8 cellular contexts compared by ENCODE assay signal in the genomic region with DNA sequence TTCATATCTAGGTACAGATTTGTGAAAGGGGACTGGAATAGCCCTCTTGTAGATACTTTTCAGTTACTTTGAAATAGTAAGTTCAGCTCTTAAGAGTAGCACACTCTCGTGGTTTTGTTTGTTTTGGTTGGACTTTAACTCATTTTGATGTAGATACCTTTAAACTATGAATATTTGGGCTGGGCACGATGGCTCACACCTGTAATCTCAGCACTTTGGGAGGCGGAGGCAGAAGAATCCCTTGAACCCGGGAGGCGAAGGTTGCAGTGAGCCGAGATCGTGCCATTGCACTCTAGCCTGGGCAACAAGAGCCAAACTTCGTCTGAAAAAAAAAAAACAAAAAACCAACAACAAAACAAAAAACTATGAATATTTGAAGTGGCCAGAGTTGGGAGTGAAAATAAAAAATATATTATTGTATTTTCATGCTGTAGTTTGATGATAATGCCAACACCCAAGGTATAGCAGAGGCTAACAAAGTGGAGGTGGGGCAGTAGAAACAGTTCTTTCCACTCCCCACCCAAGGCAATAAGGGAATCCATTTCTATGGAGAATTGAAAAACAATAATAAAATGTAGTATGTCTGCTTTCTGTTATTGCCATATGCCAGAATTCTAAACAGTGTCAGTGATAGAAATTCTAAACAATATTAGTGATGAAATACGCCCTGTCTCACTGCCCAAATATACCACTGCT. TPM values are rescaled to one million over a fixed set of nuclear protein-coding genes. Genes with fewer than 3 reads are reported as not detected.
DNase-seq lines count a peak whose midpoint lies in the region; ATAC-seq, FAIRE-seq and TF ChIP-seq lines count a peak whose summit lies in the region.

No MANE protein-coding gene starts in this region.

- no peak for TF ChIP-seq RAD21 in SK-N-SH (IDR thresholded peaks at IDR 0.05; ENCODE audit: low read length)

- no peaks in the 10 kb centered on the region for H3K9me2 ChIP-seq in SK-N-SH

- intact Hi-C loops in activated T-helper 1 cell treated with anti-CD3 and anti-CD28 coated beads, Interleukin-12 subunit alpha, Interleukin-12 subunit beta, Interleukin-2, Interleukin-4 antibody, amounts not matched to agents 30 ng/mL and 10 ng/mL and 1 ng/mL, durations not matched to agents 14 hours and 24 hours and 36 hours (cut with micrococcal nuclease), result loop anchor here (5.0 kb wide), 2 partner anchors 279 to 1314 kb away; a partner anchor contains a TSS
- intact Hi-C loops in stomach (cut with DNase I; ENCODE audit: low total_unique reads), result no loop called here
- intact Hi-C loops in adrenal gland (cut with DNase I), result no loop called here

- H3K36me3 Mint-ChIP-seq in activated T-helper 1 cell treated with anti-CD3 and anti-CD28 coated beads, Interleukin-12 subunit alpha, Interleukin-12 subunit beta, Interleukin-2, Interleukin-4 antibody, amounts not matched to agents 30 ng/mL and 10 ng/mL and 1 ng/mL, durations not matched to agents 14 hours and 24 hours and 36 hours (ENCODE audit: low read depth), result peaks cover 21% of the 10 kb centered on the region

- FAIRE-seq in keratinocyte (lab: Jason Lieb, UNC), result no peak

- peak overlapping the region; percentile 98 for H3K9ac ChIP-seq in SK-N-SH
- peak overlapping the region; percentile 95 for H3K9ac ChIP-seq in keratinocyte (ENCODE audit: control insufficient read depth, extremely low read depth, insufficient read depth, low read length)

- H3K36me3 ChIP-seq in SK-N-SH (replicated peaks in 1 of 2; ENCODE audit: control insufficient read depth in 1 of 2, insufficient read depth in 2 of 2, low read length in 1 of 2), result peaks cover 19 to 24% of the 10 kb centered on the region in 2 experiments
- peaks cover 3 to 4% of the 10 kb centered on the region in 2 experiments for H3K36me3 ChIP-seq in keratinocyte (ENCODE audit: control insufficient read depth in 2 of 2, extremely low read depth in 1 of 2, insufficient read depth in 2 of 2, low read length in 2 of 2)
- peaks cover 0 to 8% (median 0%) of the 10 kb centered on the region in 4 donors for H3K36me3 ChIP-seq in stomach
- H3K36me3 ChIP-seq in adrenal gland (replicated peaks in 1 of 2), result no peaks in the 10 kb centered on the region

- H4K20me1 ChIP-seq in SK-N-SH (ENCODE audit: insufficient read depth) (peaks cover 60% of the 10 kb centered on the region), keratinocyte (ENCODE audit: control insufficient read depth, extremely low read depth, insufficient read depth, low read length) (no peaks in the 10 kb centered on the region)

- H3K4me2 ChIP-seq in SK-N-SH, result peak overlapping the region; percentile 81
- H3K4me2 ChIP-seq in keratinocyte (ENCODE audit: control insufficient read depth, extremely low read depth, insufficient read depth, low read depth, low read length), result peak overlapping the region; percentile 92

- POLR2A ChIA-PET in SK-N-SH (lab: Yijun Ruan, JAX) (no interaction called here), RWPE1 (lab: Yijun Ruan, JAX; ENCODE audit: low non-redundant PET) (no interaction called here)

- no peak for TF ChIP-seq EP300 in SK-N-SH (IDR thresholded peaks at IDR 0.05; ENCODE audit: borderline replicate concordance in 1 of 2, low read depth in 1 of 2, low read length in 1 of 2)
- no peak for TF ChIP-seq EP300 in stomach (IDR thresholded peaks at IDR 0.05)

- dilution Hi-C loops in keratinocyte (cut with MboI; ENCODE audit: extremely low pct_ligation_motif_present, low sequenced_read_pairs), result no loop called here

- H3K4me3 Mint-ChIP-seq in activated T-helper 1 cell treated with anti-CD3 and anti-CD28 coated beads, Interleukin-12 subunit alpha, Interleukin-12 subunit beta, Interleukin-2, Interleukin-4 antibody, amounts not matched to agents 30 ng/mL and 10 ng/mL and 1 ng/mL, durations not matched to agents 14 hours and 24 hours and 36 hours, result peak overlapping the region; percentile 99

- H3K79me2 ChIP-seq in SK-N-SH (ENCODE audit: insufficient read depth) (peaks cover 65% of the 10 kb centered on the region), keratinocyte (ENCODE audit: control insufficient read depth, insufficient read depth, low read length) (peaks cover 60% of the 10 kb centered on the region)

- H3K27me3 ChIP-seq in SK-N-SH (ENCODE audit: insufficient read depth) (no peaks in the 10 kb centered on the region), keratinocyte (ENCODE audit: control insufficient read depth, extremely low read depth, insufficient read depth, low read length) (no peaks in the 10 kb centered on the region), stomach (no peaks in the 10 kb centered on the region), adrenal gland (no peaks in the 10 kb centered on the region)

- TF ChIP-seq POLR2A in stomach (IDR thresholded peaks at IDR 0.05) (no peak), adrenal gland (IDR thresholded peaks at IDR 0.05) (no peak)

- peak overlapping the region in 1 of 2 experiments; percentile 95; a peak in 1 of 4 replicates for H3K27ac ChIP-seq in SK-N-SH (ENCODE audit: low read depth in 2 of 2, low read length in 1 of 2)
- H3K27ac ChIP-seq in keratinocyte (ENCODE audit: control insufficient read depth, insufficient read depth, low read length), result peak overlapping the region; percentile 85
- H3K27ac ChIP-seq in stomach, result peak overlapping the region in 2 of 5 donors; percentile 96 to 98
- H3K27ac ChIP-seq in adrenal gland, result peak overlapping the region in 2 of 5 donors; percentile 98 to 99
- H3K27ac ChIP-seq in RWPE1, result no peak overlapping the region

- peak overlapping the region; percentile 92 for H3K4me3 ChIP-seq in SK-N-SH (ENCODE audit: low read depth in 2 of 2, low read length in 1 of 2)
- H3K4me3 ChIP-seq in keratinocyte (ENCODE audit: control insufficient read depth in 2 of 3, extremely low read depth in 1 of 3, insufficient read depth in 2 of 3, low read depth in 1 of 3, low read length in 3 of 3), result peak overlapping the region; percentile 63 to 89 (median 85)
- peak overlapping the region; percentile 66 to 90 (median 69) for H3K4me3 ChIP-seq in stomach
- H3K4me3 ChIP-seq in adrenal gland, result peak overlapping the region in 2 of 4 donors; percentile 87 to 97

- 34% methylated on average over 9 of the region's 9 CpGs for WGBS in SK-N-SH (ENCODE audit: low lambda C conversion rate)
- WGBS in stomach, 5 donors, result 30 to 39% (median 36%) methylated on average over 9 of the region's 9 CpGs
- WGBS in adrenal gland, 4 donors, result 35 to 44% (median 36%) methylated on average over 9 of the region's 9 CpGs

- H3F3A ChIP-seq in SK-N-SH (replicated peaks; ENCODE audit: insufficient read depth), result peaks cover 5% of the 10 kb centered on the region

- H3K27ac Mint-ChIP-seq in activated T-helper 1 cell treated with anti-CD3 and anti-CD28 coated beads, Interleukin-12 subunit alpha, Interleukin-12 subunit beta, Interleukin-2, Interleukin-4 antibody, amounts not matched to agents 30 ng/mL and 10 ng/mL and 1 ng/mL, durations not matched to agents 14 hours and 24 hours and 36 hours, result no peak overlapping the region

- H3K4me1 ChIP-seq in SK-N-SH (ENCODE audit: control insufficient read depth in 1 of 2, insufficient read depth in 2 of 2, low read depth in 1 of 2, low read length in 1 of 2) (peaks cover 12 to 33% of the 10 kb centered on the region in 2 experiments; a peak in 3 of 4 replicates), keratinocyte (ENCODE audit: control insufficient read depth, extremely low read depth, insufficient read depth, low read length) (peaks cover 22% of the 10 kb centered on the region), stomach (peaks cover 12 to 62% (median 41%) of the 10 kb centered on the region in 4 donors), adrenal gland (replicated peaks in 1 of 2) (peaks cover 24 to 35% of the 10 kb centered on the region in 2 donors)

- no peak for DNase-seq in SK-N-SH
- no peak for DNase-seq in activated T-helper 1 cell treated with anti-CD3 and anti-CD28 coated beads, Interleukin-12 subunit alpha, Interleukin-12 subunit beta, Interleukin-2, Interleukin-4 antibody, amounts not matched to agents 30 ng/mL and 10 ng/mL and 1 ng/mL, durations not matched to agents 14 hours and 24 hours and 36 hours (ENCODE audit: low spot score)
- no peak for DNase-seq in keratinocyte (ENCODE audit: low read depth, low spot score)
- DNase-seq in stomach, result no peak
- no peak for DNase-seq in adrenal gland
- DNase-seq in RWPE1 (ENCODE audit: low spot score), result no peak

- H2AFZ ChIP-seq in SK-N-SH (ENCODE audit: low read depth) (no peak overlapping the region), keratinocyte (ENCODE audit: control insufficient read depth, low read length) (no peak overlapping the region)

- H3K27me3 Mint-ChIP-seq in activated T-helper 1 cell treated with anti-CD3 and anti-CD28 coated beads, Interleukin-12 subunit alpha, Interleukin-12 subunit beta, Interleukin-2, Interleukin-4 antibody, amounts not matched to agents 30 ng/mL and 10 ng/mL and 1 ng/mL, durations not matched to agents 14 hours and 24 hours and 36 hours (ENCODE audit: insufficient read depth), result no peaks in the 10 kb centered on the region

- CTCF ChIA-PET in SK-N-SH (lab: Yijun Ruan, JAX), result no interaction called here
- CTCF ChIA-PET in RWPE1 (lab: Yijun Ruan, JAX), result interaction anchor here (0.6 kb wide), 1 partner anchor 128 kb away, joined by 3 read pairs; no protein-coding TSS in a partner anchor

- peaks cover 41% of the 10 kb centered on the region for H3K4me1 Mint-ChIP-seq in activated T-helper 1 cell treated with anti-CD3 and anti-CD28 coated beads, Interleukin-12 subunit alpha, Interleukin-12 subunit beta, Interleukin-2, Interleukin-4 antibody, amounts not matched to agents 30 ng/mL and 10 ng/mL and 1 ng/mL, durations not matched to agents 14 hours and 24 hours and 36 hours (ENCODE audit: low read depth)

- TF ChIP-seq CTCF in SK-N-SH (IDR thresholded peaks at IDR 0.05) (no peak), keratinocyte (optimal IDR thresholded peaks at IDR 0.05 in 1 of 3, IDR thresholded peaks at IDR 0.05 in 1 of 3, conservative IDR thresholded peaks at IDR 0.05 in 1 of 3; ENCODE audit: extremely low read depth in 1 of 3, insufficient read depth in 2 of 3, low read length in 3 of 3) (no peak), stomach (IDR thresholded peaks at IDR 0.05) (no peak), adrenal gland (IDR thresholded peaks at IDR 0.05) (no peak), RWPE1 (conservative IDR thresholded peaks at IDR 0.05; ENCODE audit: low read depth) (no peak)

- no peak for ATAC-seq in SK-N-SH treated with all-trans-retinoic acid at 6 μM for 48 hours
- no peak for ATAC-seq in GM21423 (IDR thresholded peaks at IDR 0.05; ENCODE audit: unreplicated experiment)

- H3K9me3 ChIP-seq in SK-N-SH (no peaks in the 10 kb centered on the region), keratinocyte (ENCODE audit: control insufficient read depth, low read depth, low read length) (no peaks in the 10 kb centered on the region), stomach (no peaks in the 10 kb centered on the region), adrenal gland (replicated peaks in 1 of 3) (no peaks in the 10 kb centered on the region)

- H3K9me3 Mint-ChIP-seq in activated T-helper 1 cell treated with anti-CD3 and anti-CD28 coated beads, Interleukin-12 subunit alpha, Interleukin-12 subunit beta, Interleukin-2, Interleukin-4 antibody, amounts not matched to agents 30 ng/mL and 10 ng/mL and 1 ng/mL, durations not matched to agents 14 hours and 24 hours and 36 hours, result no peaks in the 10 kb centered on the region

- no peaks in the 10 kb centered on the region for H3K9me1 ChIP-seq in keratinocyte (ENCODE audit: control insufficient read depth, extremely low read depth, insufficient read depth, low read length)

RNA-seq across cellular contexts. Expression of a gene that starts 1.7 kb away (rescaled TPM):
- polyA plus RNA-seq in SK-N-SH (2012; rRNA removed) (16.4 and 18.0 TPM in 2 replicates), keratinocyte (9.5 to 22.7 TPM (median 10.4 TPM) in 3 replicates), stomach (10 to 100 TPM in 1 of 3 donors, 1 to 10 TPM in 2; 9.2 to 12.2 (median 9.7) TPM), adrenal gland (10 to 100 TPM; 10.6 to 28.3 (median 18.3) TPM)
- 17.5 and 19.3 TPM in 2 replicates for polyA plus RNA-seq in SK-N-SH (2012; cell fraction: cytosol; rRNA removed)
- 16.1 and 24.0 TPM in 2 replicates for polyA plus RNA-seq in SK-N-SH (2012; cell fraction: nucleus; rRNA removed)
- 37.3 and 39.1 TPM in 2 replicates for total RNA-seq in activated T-helper 1 cell treated with anti-CD3 and anti-CD28 coated beads, Interleukin-12 subunit alpha, Interleukin-12 subunit beta, Interleukin-2, Interleukin-4 antibody, amounts not matched to agents 30 ng/mL and 10 ng/mL and 1 ng/mL, durations not matched to agents 14 hours and 24 hours and 36 hours
- polyA plus RNA-seq in keratinocyte (2011; ENCODE audit: low read depth), result 21.5 TPM
- polyA plus RNA-seq in keratinocyte (2011; cell fraction: cytosol; rRNA removed), result 6.6 and 9.7 TPM in 2 replicates
- polyA plus RNA-seq in keratinocyte (2011; cell fraction: nucleus; rRNA removed), result 16.3 and 26.5 TPM in 2 replicates
- 8.9 and 16.6 TPM in 2 replicates for polyA plus RNA-seq in keratinocyte (2012; ENCODE audit: low replicate concordance)
- 5.3 to 15.6 TPM (median 6.7 TPM) in 3 replicates for polyA minus RNA-seq in keratinocyte
- 6.1 TPM for polyA minus RNA-seq in keratinocyte (2011; cell fraction: cytosol; rRNA and poly(A)+ RNA removed)
- 15.5 and 22.0 TPM in 2 replicates for polyA minus RNA-seq in keratinocyte (2011; cell fraction: nucleus; rRNA and poly(A)+ RNA removed)
- total RNA-seq in stomach (10 to 100 TPM in 4 of 5 donors, 1 to 10 TPM in 1; 5.3 to 44.2 (median 30.8) TPM), adrenal gland (10 to 100 TPM in 6 of 8 donors, 1 to 10 TPM in 2; 4.1 to 19.1 (median 14.6) TPM)
